ENCODE assay signal across 36 cellular contexts in genomic region chr2:55912926-55913325, GRCh38. TPM values are rescaled to one million over a fixed set of nuclear protein-coding genes. Genes with fewer than 3 reads are reported as not detected.
"Had no signal": no experiment of that assay in that cellular context is flagged by ENCODE, and none has a peak within 500 bp of the region (broad histone marks: within the 10 kb centered on the region; RNA-seq: fewer than 3 reads in every experiment).

No MANE protein-coding gene starts in this region.

- H3K27ac ChIP-seq: adrenal gland, body of pancreas, brain microvascular endothelial cell, breast epithelium, cardiac muscle cell had no signal

- H3K4me3 ChIP-seq: adrenal gland, body of pancreas, breast epithelium, cardiac muscle cell had no signal

- ATAC-seq: activated naive CD4-positive, alpha-beta T cell treated with anti-CD3 and anti-CD28 coated beads, Interleukin-2, amount 50 U/mL, for 72 hours; activated naive CD8-positive, alpha-beta T cell treated with anti-CD3 and anti-CD28 coated beads, Interleukin-2, amount 50 U/mL, for 24 hours; activated T-cell treated with anti-CD3 and anti-CD28 coated beads, Interleukin-2, amount 50 U/mL, for 4 hours; activated T-cell treated with anti-CD3 and anti-CD28 coated beads, Interleukin-2, amount 50 U/mL, for 72 hours; activated T-helper 17 cell treated with anti-CD3 and anti-CD28 coated beads, Interleukin-2, amount 50 U/mL, for 72 hours; body of pancreas had no signal

- FAIRE-seq: astrocyte, bronchial epithelial cell had no signal

- H3K27me3 ChIP-seq: ascending aorta, body of pancreas, brain microvascular endothelial cell, breast epithelium, cardiac muscle cell had no signal

- DNase-seq: activated effector memory CD4-positive, alpha-beta T cell treated with anti-CD3 and anti-CD28 coated beads, Interleukin-2, amount 50 U/mL, for 16 hours; activated effector memory CD4-positive, alpha-beta T cell treated with Interleukin-2 at 50 U/mL for 16 hours; activated gamma-delta T cell; activated gamma-delta T cell treated with Interleukin-2 at 50 U/mL for 16 hours; activated naive CD4-positive, alpha-beta T cell; activated naive CD4-positive, alpha-beta T cell treated with anti-CD3 and anti-CD28 coated beads for 36 hours; activated naive CD4-positive, alpha-beta T cell treated with anti-CD3 and anti-CD28 coated beads, Interleukin-2, amount 10 ng/mL, durations not matched to agents 7 days and 5 days; activated naive CD4-positive, alpha-beta T cell treated with anti-CD3 and anti-CD28 coated beads, Interleukin-2, amount 50 U/mL, for 16 hours; activated naive CD4-positive, alpha-beta T cell treated with Interleukin-2 at 50 U/mL for 16 hours; activated naive CD8-positive, alpha-beta T cell treated with anti-CD3 and anti-CD28 coated beads for 36 hours; activated naive CD8-positive, alpha-beta T cell treated with anti-CD3 and anti-CD28 coated beads, Interleukin-2, amount 10 ng/mL, durations not matched to agents 7 days and 5 days; activated naive CD8-positive, alpha-beta T cell treated with anti-CD3 and anti-CD28 coated beads, Interleukin-2, amount 50 U/mL, for 24 hours; activated T-cell treated with anti-CD3 and anti-CD28 coated beads, Interleukin-2, amount 50 U/mL, for 1 hour; activated T-cell treated with anti-CD3 and anti-CD28 coated beads, Interleukin-2, amount 50 U/mL, for 24 hours; activated T-cell treated with anti-CD3 and anti-CD28 coated beads, Interleukin-2, amount 50 U/mL, for 4 hours; activated T-cell treated with anti-CD3 and anti-CD28 coated beads, Interleukin-2, amount 50 U/mL, for 48 hours; activated T-cell treated with anti-CD3 and anti-CD28 coated beads, Interleukin-2, amount 50 U/mL, for 72 hours; adrenal gland; amniotic stem cell; amygdala; anterior cingulate cortex; aorta; body of pancreas; brain microvascular endothelial cell; caudate nucleus; central memory CD4-positive, alpha-beta T cell; cerebellar nuclear complex had no signal

- H3K9me3 ChIP-seq: adrenal gland, ascending aorta, body of pancreas, breast epithelium had no signal

- H3K36me3 ChIP-seq: adrenal gland, breast epithelium, cardiac muscle cell had no signal

- H3K4me1 ChIP-seq: adrenal gland, body of pancreas, breast epithelium had no signal

RNA-seq across cellular contexts. Expression of gene EFEMP1, which starts 10.7 kb away (rescaled TPM):
- total RNA-seq: activated naive CD4-positive, alpha-beta T cell treated with anti-CD3 and anti-CD28 coated beads for 36 hours; activated naive CD4-positive, alpha-beta T cell treated with anti-CD3 and anti-CD28 coated beads, Interleukin-2, amount 50 U/mL, for 72 hours; activated naive CD8-positive, alpha-beta T cell treated with anti-CD3 and anti-CD28 coated beads for 36 hours; activated naive CD8-positive, alpha-beta T cell treated with anti-CD3 and anti-CD28 coated beads, Interleukin-2, amount 10 ng/mL, durations not matched to agents 7 days and 5 days; activated T-cell treated with anti-CD3 and anti-CD28 coated beads, Interleukin-2, amount 50 U/mL, for 72 hours; activated T-helper 1 cell treated with anti-CD3 and anti-CD28 coated beads, Interleukin-12 subunit alpha, Interleukin-12 subunit beta, Interleukin-2, Interleukin-4 antibody, amounts not matched to agents 30 ng/mL and 10 ng/mL and 1 ng/mL, durations not matched to agents 14 hours and 24 hours and 36 hours; activated T-helper 17 cell treated with anti-CD3 and anti-CD28 coated beads, Interleukin-2, amount 50 U/mL, for 72 hours; activated T-helper 2 cell treated with anti-CD3 and anti-CD28 coated beads, Interferon-gamma antibody, Interleukin-2, Interleukin-4, amounts not matched to agents 10 μg/mL and 5 μg/mL and 100 μg/mL, durations not matched to agents 14 hours and 24 hours and 36 hours had no signal
